1 cellular context compared by ENCODE assay signal in genomic region chr11:1832181-1832988, GRCh38.
TF ChIP-seq lines count a peak whose summit lies in the region.

No MANE protein-coding gene starts in this region.

TF ChIP-seq in HepG2, 621 proteins besides CTCF, POLR2A, EP300 and RAD21 (continued from another document):
- TF ChIP-seq ZSCAN25 (CRISPR knock-in tag; IDR thresholded peaks at IDR 0.05) (peak; percentile 91), SOX13 (IDR thresholded peaks at IDR 0.05) (no peak), SOX13 (CRISPR knock-in tag; conservative IDR thresholded peaks at IDR 0.05 in 1 of 2, IDR thresholded peaks at IDR 0.05 in 1 of 2) (0 out of 4 replicates have a peak, but pooled peaks of 1 of the 2 experiments have one; percentile 13), ZNF124 (CRISPR knock-in tag; IDR thresholded peaks at IDR 0.05) (no peak), ZNF766 (CRISPR knock-in tag; IDR thresholded peaks at IDR 0.05; ENCODE audit: borderline replicate concordance) (no peak), ARNT (IDR thresholded peaks at IDR 0.05) (no peak), ZNF7 (CRISPR knock-in tag; IDR thresholded peaks at IDR 0.05) (no peak), NFIC (IDR thresholded peaks at IDR 0.05; ENCODE audit: low read length) (no peak), AHDC1 (CRISPR knock-in tag; IDR thresholded peaks at IDR 0.05; ENCODE audit: borderline replicate concordance) (no peak), ZFP91 (CRISPR knock-in tag; IDR thresholded peaks at IDR 0.05; ENCODE audit: borderline replicate concordance) (peak; percentile 69; the same call in 1 of the 2 replicates), GATA4 (IDR thresholded peaks at IDR 0.05; ENCODE audit: borderline replicate concordance, low read depth) (no peak), RARG (CRISPR knock-in tag; IDR thresholded peaks at IDR 0.05; ENCODE audit: low read depth) (no peak), ZNF446 (CRISPR knock-in tag; IDR thresholded peaks at IDR 0.05) (no peak), ZSCAN21 (CRISPR knock-in tag; IDR thresholded peaks at IDR 0.05; ENCODE audit: borderline replicate concordance) (no peak), PREB (CRISPR knock-in tag; IDR thresholded peaks at IDR 0.05) (no peak), KMT2A (CRISPR knock-in tag; IDR thresholded peaks at IDR 0.05) (no peak), FOXK2 (IDR thresholded peaks at IDR 0.05) (no peak), TEAD3 (CRISPR knock-in tag; optimal IDR thresholded peaks at IDR 0.05; ENCODE audit: borderline replicate concordance) (peak; percentile 31), ZNF678 (CRISPR knock-in tag; IDR thresholded peaks at IDR 0.05) (no peak), AHR (CRISPR knock-in tag; IDR thresholded peaks at IDR 0.05) (no peak), ZNF484 (CRISPR knock-in tag; IDR thresholded peaks at IDR 0.05; ENCODE audit: borderline replicate concordance, low read depth) (no peak), ZBTB43 (CRISPR knock-in tag; conservative IDR thresholded peaks at IDR 0.05) (no peak), ZNF441 (CRISPR knock-in tag; IDR thresholded peaks at IDR 0.05; ENCODE audit: borderline replicate concordance) (no peak), FLYWCH1 (CRISPR knock-in tag; IDR thresholded peaks at IDR 0.05) (no peak), ZBTB10 (CRISPR knock-in tag; IDR thresholded peaks at IDR 0.05; ENCODE audit: borderline replicate concordance) (no peak), CBFB (CRISPR knock-in tag; IDR thresholded peaks at IDR 0.05) (no peak), RAD51 (IDR thresholded peaks at IDR 0.05; ENCODE audit: borderline replicate concordance) (no peak), ZFAT (CRISPR knock-in tag; conservative IDR thresholded peaks at IDR 0.05) (no peak), DRAP1 (CRISPR knock-in tag; IDR thresholded peaks at IDR 0.05) (no peak), KAT7 (CRISPR knock-in tag; IDR thresholded peaks at IDR 0.05; ENCODE audit: borderline replicate concordance) (peak; percentile 49; the same call in 1 of the 2 replicates), ZNF331 (CRISPR knock-in tag; IDR thresholded peaks at IDR 0.05) (no peak; the same call in 1 of the 2 replicates), ZNF20 (CRISPR knock-in tag; IDR thresholded peaks at IDR 0.05) (no peak), WIZ (CRISPR knock-in tag; IDR thresholded peaks at IDR 0.05) (no peak), ZBTB3 (CRISPR knock-in tag; IDR thresholded peaks at IDR 0.05; ENCODE audit: borderline replicate concordance, low read depth) (no peak), MATR3 (CRISPR knock-in tag; IDR thresholded peaks at IDR 0.05) (no peak), ZFX (CRISPR knock-in tag; IDR thresholded peaks at IDR 0.05; ENCODE audit: low read depth) (peak; percentile 35; the same call in 1 of the 2 replicates), ZNF138 (CRISPR knock-in tag; IDR thresholded peaks at IDR 0.05; ENCODE audit: low read depth) (no peak), ATF5 (CRISPR knock-in tag; IDR thresholded peaks at IDR 0.05; ENCODE audit: low read depth) (no peak), SPEN (CRISPR knock-in tag; IDR thresholded peaks at IDR 0.05; ENCODE audit: low read depth) (peak; percentile 22; the same call in 1 of the 2 replicates), HDAC6 (IDR thresholded peaks at IDR 0.05; ENCODE audit: low read depth, low read length) (no peak), ZNF598 (CRISPR knock-in tag; IDR thresholded peaks at IDR 0.05; ENCODE audit: borderline replicate concordance) (no peak), ZNF460 (CRISPR knock-in tag; IDR thresholded peaks at IDR 0.05; ENCODE audit: borderline replicate concordance) (no peak), SCMH1 (CRISPR knock-in tag; IDR thresholded peaks at IDR 0.05; ENCODE audit: borderline replicate concordance) (no peak), ZNF709 (CRISPR knock-in tag; IDR thresholded peaks at IDR 0.05) (no peak), SALL1 (CRISPR knock-in tag; IDR thresholded peaks at IDR 0.05) (peak; percentile 55; the same call in 1 of the 2 replicates)
